ENCODE assay signal across 33 cellular contexts in the genomic region with DNA sequence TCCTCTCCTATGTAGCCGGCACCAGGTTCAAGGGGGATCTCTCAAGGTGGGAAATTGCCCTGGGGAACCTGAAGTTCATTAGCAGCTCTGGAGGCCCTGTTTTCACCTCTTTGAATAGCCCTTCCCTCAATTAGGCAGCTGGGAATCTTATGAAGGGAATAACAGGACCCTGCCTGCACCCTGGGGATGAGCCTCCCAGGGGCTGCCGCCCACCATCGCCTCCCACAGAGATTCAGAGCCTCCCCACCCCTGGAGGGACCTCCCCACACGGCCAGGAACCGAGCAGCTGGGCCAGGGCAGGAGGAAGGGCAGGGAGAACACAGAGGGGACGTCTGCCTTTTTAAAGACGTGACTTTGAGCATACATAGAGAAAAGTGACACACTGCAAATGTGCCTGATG. TPM values are rescaled to one million over a fixed set of nuclear protein-coding genes. Genes with fewer than 3 reads are reported as not detected.
"Had no signal": no experiment of that assay in that cellular context is flagged by ENCODE, and none has a peak within 500 bp of the region (broad histone marks: within the 10 kb centered on the region; RNA-seq: fewer than 3 reads in every experiment).

No MANE protein-coding gene starts in this region.

- H3K9me3 Mint-ChIP-seq: activated CD4-positive, alpha-beta memory T cell treated with anti-CD3 and anti-CD28 coated beads, Interleukin-2, amount 10 ng/mL, durations not matched to agents 7 days and 5 days; activated naive CD8-positive, alpha-beta T cell treated with anti-CD3 and anti-CD28 coated beads, Interleukin-2, amount 50 U/mL, for 24 hours; effector memory CD8-positive, alpha-beta T cell had no signal

- H3K4me1 ChIP-seq: pancreas, prostate gland had no signal

- ATAC-seq: activated naive CD8-positive, alpha-beta T cell treated with anti-CD3 and anti-CD28 coated beads, Interleukin-2, amount 50 U/mL, for 24 hours; effector memory CD8-positive, alpha-beta T cell; esophagus mucosa; heart right ventricle; left lung; stimulated activated memory B cell treated with anti-CD40 and anti-IgM and Interleukin-4, amounts not matched to agents 10 μg/mL and 1 μg/mL and 100 μg/mL, for 72 hours; stimulated activated naive CD8-positive, alpha-beta T cell treated with anti-CD3 and anti-CD28 coated beads, Interleukin-15, amount 100 ng/mL, for 72 hours; WTC11 had no signal

- H3K36me3 Mint-ChIP-seq: stimulated activated memory B cell treated with anti-CD40 and anti-IgM and Interleukin-4, amounts not matched to agents 10 μg/mL and 1 μg/mL and 100 μg/mL, for 72 hours; type B pancreatic cell had no signal

- DNase-seq: activated CD4-positive, alpha-beta memory T cell treated with anti-CD3 and anti-CD28 coated beads, Interleukin-2, amount 10 ng/mL, durations not matched to agents 7 days and 5 days; activated CD4-positive, alpha-beta T cell treated with anti-CD3 and anti-CD28 coated beads for 1 hour; activated CD4-positive, alpha-beta T cell treated with anti-CD3 and anti-CD28 coated beads, Interleukin-2, amount 10 ng/mL, durations not matched to agents 7 days and 5 days; activated naive CD8-positive, alpha-beta T cell treated with anti-CD3 and anti-CD28 coated beads, Interleukin-2, amount 50 U/mL, for 24 hours; activated T-cell treated with anti-CD3 and anti-CD28 coated beads, Interleukin-2, amount 50 U/mL, for 48 hours; caudate nucleus; cortex of kidney; effector memory CD8-positive, alpha-beta T cell; foreskin fibroblast; heart right ventricle; mammary epithelial cell; sigmoid colon; stimulated activated CD4-positive, alpha-beta T cell treated with anti-CD3 and anti-CD28 coated beads, Interleukin-1b, Interleukin-23, amount 100 ng/mL, for 48 hours; stimulated activated CD4-positive, alpha-beta T cell treated with anti-CD3 and anti-CD28 coated beads, Interleukin-4, amount 100 ng/mL, for 4 hours; stimulated activated CD8-positive, alpha-beta memory T cell treated with anti-CD3 and anti-CD28 coated beads, Interleukin-4, amount 100 ng/mL, for 48 hours; stimulated activated naive CD8-positive, alpha-beta T cell treated with anti-CD3 and anti-CD28 coated beads, Interleukin-15, amount 100 ng/mL, for 72 hours; substantia nigra; uterus had no signal

- H3K4me2 ChIP-seq: smooth muscle cell had no signal

- H3K4me1 Mint-ChIP-seq: activated naive CD4-positive, alpha-beta T cell treated with anti-CD3 and anti-CD28 coated beads, Interleukin-2, amount 50 U/mL, for 24 hours; nephron; stimulated activated memory B cell treated with anti-CD40 and anti-IgM and Interleukin-4, amounts not matched to agents 10 μg/mL and 1 μg/mL and 100 μg/mL, for 72 hours; WTC11 had no signal

- H3K27me3 ChIP-seq: pancreas had no signal

- H3K36me3 ChIP-seq: heart right ventricle, left lung, neutrophil, pancreas, prostate gland, sigmoid colon, uterus had no signal

- H3K27ac Mint-ChIP-seq: activated CD4-positive, alpha-beta memory T cell treated with anti-CD3 and anti-CD28 coated beads, Interleukin-2, amount 10 ng/mL, durations not matched to agents 7 days and 5 days; activated CD4-positive, alpha-beta T cell treated with anti-CD3 and anti-CD28 coated beads, Interleukin-2, amount 10 ng/mL, durations not matched to agents 7 days and 5 days; activated naive CD4-positive, alpha-beta T cell treated with anti-CD3 and anti-CD28 coated beads, Interleukin-2, amount 50 U/mL, for 24 hours; activated naive CD8-positive, alpha-beta T cell treated with anti-CD3 and anti-CD28 coated beads, Interleukin-2, amount 50 U/mL, for 24 hours; activated T-helper 2 cell treated with anti-CD3 and anti-CD28 coated beads, Interferon-gamma antibody, Interleukin-2, Interleukin-4, amounts not matched to agents 10 μg/mL and 5 μg/mL and 100 μg/mL, durations not matched to agents 14 hours and 24 hours and 36 hours; effector memory CD8-positive, alpha-beta T cell; nephron; stimulated activated memory B cell treated with anti-CD40 and anti-IgM and Interleukin-4, amounts not matched to agents 10 μg/mL and 1 μg/mL and 100 μg/mL, for 72 hours; stimulated activated naive CD8-positive, alpha-beta T cell treated with anti-CD3 and anti-CD28 coated beads, Interleukin-15, amount 100 ng/mL, for 72 hours; type B pancreatic cell; WTC11 had no signal

- H3K27ac ChIP-seq: left lung, neutrophil, pancreas, prostate gland, sigmoid colon, uterus had no signal

- H3K4me3 Mint-ChIP-seq: activated CD4-positive, alpha-beta memory T cell treated with anti-CD3 and anti-CD28 coated beads, Interleukin-2, amount 10 ng/mL, durations not matched to agents 7 days and 5 days; activated CD4-positive, alpha-beta T cell treated with anti-CD3 and anti-CD28 coated beads, Interleukin-2, amount 10 ng/mL, durations not matched to agents 7 days and 5 days; activated naive CD4-positive, alpha-beta T cell treated with anti-CD3 and anti-CD28 coated beads, Interleukin-2, amount 50 U/mL, for 24 hours; activated naive CD8-positive, alpha-beta T cell treated with anti-CD3 and anti-CD28 coated beads, Interleukin-2, amount 50 U/mL, for 24 hours; effector memory CD8-positive, alpha-beta T cell; nephron; stimulated activated memory B cell treated with anti-CD40 and anti-IgM and Interleukin-4, amounts not matched to agents 10 μg/mL and 1 μg/mL and 100 μg/mL, for 72 hours; stimulated activated naive CD8-positive, alpha-beta T cell treated with anti-CD3 and anti-CD28 coated beads, Interleukin-15, amount 100 ng/mL, for 72 hours; type B pancreatic cell; WTC11 had no signal

- H3K4me3 ChIP-seq: heart right ventricle, left lung, pancreas, prostate gland, sigmoid colon, smooth muscle cell, uterus had no signal

- H3K9me3 ChIP-seq: neutrophil, pancreas, prostate gland had no signal

RNA-seq across cellular contexts. Expression of gene KCNQ2, which starts 31.1 kb away (rescaled TPM):
- total RNA-seq: activated CD4-positive, alpha-beta memory T cell treated with anti-CD3 and anti-CD28 coated beads, Interleukin-2, amount 10 ng/mL, durations not matched to agents 7 days and 5 days; activated T-helper 2 cell treated with anti-CD3 and anti-CD28 coated beads, Interferon-gamma antibody, Interleukin-2, Interleukin-4, amounts not matched to agents 10 μg/mL and 5 μg/mL and 100 μg/mL, durations not matched to agents 14 hours and 24 hours and 36 hours; chondrocyte; endothelial cell of umbilical vein; esophagus mucosa; left lung; mammary epithelial cell had no signal
- polyA plus RNA-seq: endothelial cell of umbilical vein, mammary epithelial cell had no signal

RNA-seq across cellular contexts. Expression of gene PTK6, which starts 33.7 kb away (rescaled TPM):
- total RNA-seq: chondrocyte, smooth muscle cell had no signal
- polyA plus RNA-seq: endothelial cell of umbilical vein had no signal

RNA-seq across cellular contexts. Expression of gene SRMS, which starts 44.0 kb away (rescaled TPM):
- total RNA-seq: activated CD4-positive, alpha-beta memory T cell treated with anti-CD3 and anti-CD28 coated beads, Interleukin-2, amount 10 ng/mL, durations not matched to agents 7 days and 5 days; activated CD4-positive, alpha-beta T cell treated with anti-CD3 and anti-CD28 coated beads, Interleukin-2, amount 10 ng/mL, durations not matched to agents 7 days and 5 days; activated T-helper 2 cell treated with anti-CD3 and anti-CD28 coated beads, Interferon-gamma antibody, Interleukin-2, Interleukin-4, amounts not matched to agents 10 μg/mL and 5 μg/mL and 100 μg/mL, durations not matched to agents 14 hours and 24 hours and 36 hours; chondrocyte; endothelial cell of umbilical vein; heart right ventricle; left lung; mucosa of gallbladder; pancreas; sigmoid colon; smooth muscle cell; uterus had no signal
- polyA plus RNA-seq: endothelial cell of umbilical vein, heart right ventricle, pancreas, smooth muscle cell had no signal
